In genomic region chr1:150472606-150473200, GRCh38 we compare ENCODE assay signal across 1 cellular context.
TF ChIP-seq lines count a peak whose summit lies in the region.

No MANE protein-coding gene starts in this region.

TF ChIP-seq in HepG2, 621 proteins besides CTCF, POLR2A, EP300 and RAD21:
- no peak for TF ChIP-seq PITX1 (CRISPR knock-in tag; IDR thresholded peaks at IDR 0.05)
- TF ChIP-seq AGO2 (optimal IDR thresholded peaks at IDR 0.05; ENCODE audit: low read depth, low read length): peak; percentile 41
- peak; percentile 28; the same call in 1 of the 2 replicates for TF ChIP-seq ZC3H13 (CRISPR knock-in tag; IDR thresholded peaks at IDR 0.05)
- peak; percentile 50 for TF ChIP-seq ZNF687 (CRISPR knock-in tag; IDR thresholded peaks at IDR 0.05)
